19 cellular contexts compared by ENCODE assay signal in genomic region chr4:119510750-119511149, GRCh38.
DNase-seq lines count a peak whose midpoint lies in the region; TF ChIP-seq lines count a peak whose summit lies in the region.
"Had no signal": no experiment of that assay in that cellular context is flagged by ENCODE, and none has a peak within 500 bp of the region (broad histone marks: within the 10 kb centered on the region; RNA-seq: fewer than 3 reads in every experiment).

No MANE protein-coding gene starts in this region.

- in situ Hi-C loops in KBM-7 (cut with MboI; ENCODE audit: low pct_unique_long_range_greater_than_20kb, low sequenced_read_pairs): no loop called here

- no peak for TF ChIP-seq RAD21 in SK-N-SH (IDR thresholded peaks at IDR 0.05; ENCODE audit: low read length)

- 55% methylated on average over 2 of the region's 2 CpGs for WGBS in SK-N-SH (ENCODE audit: low lambda C conversion rate)
- WGBS in sigmoid colon, 2 donors: 64 to 78% methylated on average over 2 of the region's 2 CpGs

- H3K4me3 ChIP-seq in AG10803 (ENCODE audit: low read length) (no peak overlapping the region), SK-N-SH (ENCODE audit: low read depth in 2 of 2, low read length in 1 of 2) (no peak overlapping the region), fibroblast of the aortic adventitia (ENCODE audit: low read depth, low read length) (no peak overlapping the region), sigmoid colon (no peak overlapping the region), A673 (ENCODE audit: low read depth, low read length, poor library complexity, severe bottlenecking) (no peak overlapping the region)
- H3K4me3 ChIP-seq: cardiac muscle cell, Peyer's patch, smooth muscle cell had no signal

- TF ChIP-seq POLR2A in sigmoid colon (IDR thresholded peaks at IDR 0.05): no peak

- CTCF ChIA-PET in SK-N-SH (lab: Yijun Ruan, JAX): interaction anchor here (1.8 kb wide), 1 partner anchor 116 kb away, joined by 5 read pairs; no protein-coding TSS in a partner anchor
- CTCF ChIA-PET in A673 (lab: Charles Lee): no interaction called here

- H3K27me3 ChIP-seq in SK-N-SH (ENCODE audit: insufficient read depth): no peaks in the 10 kb centered on the region
- H3K27me3 ChIP-seq in sigmoid colon: no peaks in the 10 kb centered on the region
- no peaks in the 10 kb centered on the region for H3K27me3 ChIP-seq in A673 (replicated peaks; ENCODE audit: insufficient read depth, low read depth, low read length, poor library complexity)
- H3K27me3 ChIP-seq: cardiac muscle cell, Peyer's patch had no signal

- no peak overlapping the region for H3K9ac ChIP-seq in SK-N-SH

- H3K27ac ChIP-seq in SK-N-SH (ENCODE audit: low read depth in 2 of 2, low read length in 1 of 2) (peak overlapping the region; percentile 30 to 69; a peak in 2 of 4 replicates), sigmoid colon (peak overlapping the region; percentile 66 to 83 (median 78)), A673 (ENCODE audit: low read depth, low read length, poor library complexity, severe bottlenecking) (no peak overlapping the region)
- H3K27ac ChIP-seq: cardiac muscle cell had no signal

- no peaks in the 10 kb centered on the region for H3K9me2 ChIP-seq in SK-N-SH

- no peaks in the 10 kb centered on the region for H3F3A ChIP-seq in SK-N-SH (replicated peaks; ENCODE audit: insufficient read depth)

- no TSS peak for BruUV-seq in A673 (replicated peaks; lab: Mats Ljungman, UMichigan)

- H2AFZ ChIP-seq in SK-N-SH (ENCODE audit: low read depth): no peak overlapping the region

- peaks cover 0 to 16% of the 10 kb centered on the region in 2 experiments; a peak in 2 of 4 replicates for H3K4me1 ChIP-seq in SK-N-SH (ENCODE audit: control insufficient read depth in 1 of 2, insufficient read depth in 2 of 2, low read depth in 1 of 2, low read length in 1 of 2)
- peaks cover 0 to 72% (median 51%) of the 10 kb centered on the region in 4 donors for H3K4me1 ChIP-seq in sigmoid colon
- H3K4me1 ChIP-seq in A673 (ENCODE audit: insufficient read depth, low read length, poor library complexity, severe bottlenecking): no peaks in the 10 kb centered on the region
- H3K4me1 ChIP-seq: Peyer's patch had no signal

- no peak for TF ChIP-seq EP300 in SK-N-SH (IDR thresholded peaks at IDR 0.05; ENCODE audit: borderline replicate concordance in 1 of 2, low read depth in 1 of 2, low read length in 1 of 2)
- peak in 3 of 4 donors; percentile 48 to 64 (median 61) for TF ChIP-seq EP300 in sigmoid colon (IDR thresholded peaks at IDR 0.05)

- H3K36me3 ChIP-seq in SK-N-SH (replicated peaks in 1 of 2; ENCODE audit: control insufficient read depth in 1 of 2, insufficient read depth in 2 of 2, low read length in 1 of 2) (peaks cover 23 to 49% of the 10 kb centered on the region in 2 experiments), sigmoid colon (peaks cover 0 to 68% (median 7%) of the 10 kb centered on the region in 4 donors), A673 (ENCODE audit: insufficient read depth, low read length, poor library complexity, severe bottlenecking) (no peaks in the 10 kb centered on the region)

- H4K20me1 ChIP-seq in SK-N-SH (ENCODE audit: insufficient read depth): no peaks in the 10 kb centered on the region

- no peaks in the 10 kb centered on the region for H3K9me3 ChIP-seq in SK-N-SH
- no peaks in the 10 kb centered on the region for H3K9me3 ChIP-seq in sigmoid colon
- no peaks in the 10 kb centered on the region for H3K9me3 ChIP-seq in A673 (ENCODE audit: low read depth, low read length, poor library complexity, severe bottlenecking)
- H3K9me3 ChIP-seq: Peyer's patch had no signal

- H3K79me2 ChIP-seq in SK-N-SH (ENCODE audit: insufficient read depth): no peaks in the 10 kb centered on the region

- H3K4me2 ChIP-seq in SK-N-SH: no peak overlapping the region
- H3K4me2 ChIP-seq: smooth muscle cell had no signal

- DNase-seq in AG10803 (ENCODE audit: low read depth): peak; percentile 63
- no peak for DNase-seq in SK-N-SH
- DNase-seq in fibroblast of the aortic adventitia (ENCODE audit: low read depth): peak; percentile 74
- DNase-seq in sigmoid colon: no peak
- DNase-seq in H4 (ENCODE audit: low spot score): no peak
- DNase-seq in A673 (ENCODE audit: low spot score): no peak
- no peak for DNase-seq in NCI-H2227 (lab: John Stamatoyannopoulos, UW; ENCODE audit: unreplicated experiment)
- DNase-seq in KBM-7: no peak
- DNase-seq: activated CD4-positive, alpha-beta T cell treated with anti-CD3 and anti-CD28 coated beads, Interleukin-2, amount 50 U/mL, for 4 hours; activated gamma-delta T cell; CD4-positive, alpha-beta T cell; GF-D8; Karpas-422; NCI-H2081; NCI-H524; Peyer's patch; stimulated activated CD4-positive, alpha-beta T cell treated with anti-CD3 and anti-CD28 coated beads, Interleukin-4, amount 100 ng/mL, for 24 hours had no signal

- no peak for TF ChIP-seq CTCF in AG10803 (conservative IDR thresholded peaks at IDR 0.05; ENCODE audit: low read length)
- no peak for TF ChIP-seq CTCF in SK-N-SH (IDR thresholded peaks at IDR 0.05)
- no peak for TF ChIP-seq CTCF in fibroblast of the aortic adventitia (IDR thresholded peaks at IDR 0.05; ENCODE audit: insufficient read depth, low read length)
- no peak for TF ChIP-seq CTCF in sigmoid colon (IDR thresholded peaks at IDR 0.05)
- no peak for TF ChIP-seq CTCF in A673 (conservative IDR thresholded peaks at IDR 0.05; ENCODE audit: low read depth, low read length)

- intact Hi-C loops in sigmoid colon (cut with DNase I) (loop anchor here (5.0 kb wide), 1 partner anchor 117 kb away; the partner anchor contains the start of gene PDE5A), A673 (cut with micrococcal nuclease; ENCODE audit: unreplicated experiment) (no loop called here)

- POLR2A ChIA-PET in SK-N-SH (lab: Yijun Ruan, JAX) (no interaction called here), A673 (lab: Charles Lee; ENCODE audit: low non-redundant PET) (no interaction called here)

TF ChIP-seq in SK-N-SH, 30 proteins besides CTCF, POLR2A, EP300 and RAD21:
- TF ChIP-seq, protein P1, sequence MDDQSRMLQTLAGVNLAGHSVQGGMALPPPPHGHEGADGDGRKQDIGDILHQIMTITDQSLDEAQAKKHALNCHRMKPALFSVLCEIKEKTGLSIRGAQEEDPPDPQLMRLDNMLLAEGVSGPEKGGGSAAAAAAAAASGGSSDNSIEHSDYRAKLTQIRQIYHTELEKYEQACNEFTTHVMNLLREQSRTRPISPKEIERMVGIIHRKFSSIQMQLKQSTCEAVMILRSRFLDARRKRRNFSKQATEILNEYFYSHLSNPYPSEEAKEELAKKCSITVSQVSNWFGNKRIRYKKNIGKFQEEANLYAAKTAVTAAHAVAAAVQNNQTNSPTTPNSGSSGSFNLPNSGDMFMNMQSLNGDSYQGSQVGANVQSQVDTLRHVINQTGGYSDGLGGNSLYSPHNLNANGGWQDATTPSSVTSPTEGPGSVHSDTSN (IDR thresholded peaks at IDR 0.05): 0 out of 2 replicates have a peak, but pooled peaks have one; percentile 4
- TF ChIP-seq GATA2 (CRISPR knock-in tag; IDR thresholded peaks at IDR 0.05): no peak

Comparison
In these comparisons a context has a peak if more than half of its experiments do, and no peak if none do; other contexts are left out.
1. DNase-seq: peak in AG10803 (single experiment) and fibroblast of the aortic adventitia (single experiment); none in SK-N-SH (single experiment), sigmoid colon (single experiment), H4 (single experiment), A673 (single experiment), NCI-H2227 (single experiment) and KBM-7 (single experiment).